Comparison of ENCODE assay signal across 1 cellular context in the genomic region with DNA sequence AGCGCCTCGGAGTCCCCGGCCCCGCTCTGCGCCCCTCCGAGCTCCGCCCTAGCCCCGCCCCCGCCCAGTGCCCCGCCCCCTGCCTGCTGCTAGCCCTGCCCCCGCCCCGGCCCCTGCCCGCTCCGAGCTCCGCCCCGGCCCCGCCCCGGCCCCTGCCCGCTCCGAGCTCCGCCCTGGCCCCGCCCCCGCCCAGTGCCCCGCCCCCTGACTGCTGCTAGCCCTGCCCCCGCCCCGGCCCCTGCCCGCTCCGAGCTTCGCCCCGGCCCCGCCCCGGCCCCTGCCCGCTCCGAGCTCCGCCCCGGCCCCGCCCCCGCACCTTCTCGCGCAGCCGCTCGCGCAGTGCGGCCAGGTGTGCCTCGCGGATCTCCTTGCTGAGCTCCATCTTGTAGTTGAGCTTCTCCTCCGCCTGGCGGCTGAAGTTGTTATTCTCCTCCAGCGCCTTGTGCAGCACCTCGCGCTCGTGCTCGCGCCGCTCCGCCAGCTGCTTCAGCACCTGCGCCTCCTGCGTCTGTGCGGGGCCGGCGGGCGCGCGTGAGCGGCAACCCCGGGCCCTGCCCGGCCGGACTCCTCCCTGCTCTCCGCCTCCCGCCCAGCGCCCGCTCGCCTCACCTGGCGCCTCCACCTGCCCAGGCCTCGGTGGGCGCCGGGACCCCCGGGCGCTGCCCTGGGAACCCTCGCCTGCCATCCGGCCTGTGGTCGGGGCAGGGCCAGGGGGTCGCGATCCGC.
TF ChIP-seq lines count a peak whose summit lies in the region.

No MANE protein-coding gene starts in this region.

TF ChIP-seq in K562, 482 proteins besides CTCF, POLR2A, EP300 and RAD21 (continued from another document):
- TF ChIP-seq, protein P1, sequence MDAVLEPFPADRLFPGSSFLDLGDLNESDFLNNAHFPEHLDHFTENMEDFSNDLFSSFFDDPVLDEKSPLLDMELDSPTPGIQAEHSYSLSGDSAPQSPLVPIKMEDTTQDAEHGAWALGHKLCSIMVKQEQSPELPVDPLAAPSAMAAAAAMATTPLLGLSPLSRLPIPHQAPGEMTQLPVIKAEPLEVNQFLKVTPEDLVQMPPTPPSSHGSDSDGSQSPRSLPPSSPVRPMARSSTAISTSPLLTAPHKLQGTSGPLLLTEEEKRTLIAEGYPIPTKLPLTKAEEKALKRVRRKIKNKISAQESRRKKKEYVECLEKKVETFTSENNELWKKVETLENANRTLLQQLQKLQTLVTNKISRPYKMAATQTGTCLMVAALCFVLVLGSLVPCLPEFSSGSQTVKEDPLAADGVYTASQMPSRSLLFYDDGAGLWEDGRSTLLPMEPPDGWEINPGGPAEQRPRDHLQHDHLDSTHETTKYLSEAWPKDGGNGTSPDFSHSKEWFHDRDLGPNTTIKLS (IDR thresholded peaks at IDR 0.05; ENCODE audit: borderline replicate concordance, low read depth), result 0 out of 2 replicates have a peak, but pooled peaks have one; percentile 29
- TF ChIP-seq BHLHE40 (IDR thresholded peaks at IDR 0.05; ENCODE audit: low read length), result peak; percentile 83
- 0 out of 2 replicates have a peak, but pooled peaks have one; percentile 17 for TF ChIP-seq MYNN (IDR thresholded peaks at IDR 0.05)
- TF ChIP-seq MYNN (CRISPR knock-in tag; IDR thresholded peaks at IDR 0.05), result no peak
- TF ChIP-seq, protein P2, sequence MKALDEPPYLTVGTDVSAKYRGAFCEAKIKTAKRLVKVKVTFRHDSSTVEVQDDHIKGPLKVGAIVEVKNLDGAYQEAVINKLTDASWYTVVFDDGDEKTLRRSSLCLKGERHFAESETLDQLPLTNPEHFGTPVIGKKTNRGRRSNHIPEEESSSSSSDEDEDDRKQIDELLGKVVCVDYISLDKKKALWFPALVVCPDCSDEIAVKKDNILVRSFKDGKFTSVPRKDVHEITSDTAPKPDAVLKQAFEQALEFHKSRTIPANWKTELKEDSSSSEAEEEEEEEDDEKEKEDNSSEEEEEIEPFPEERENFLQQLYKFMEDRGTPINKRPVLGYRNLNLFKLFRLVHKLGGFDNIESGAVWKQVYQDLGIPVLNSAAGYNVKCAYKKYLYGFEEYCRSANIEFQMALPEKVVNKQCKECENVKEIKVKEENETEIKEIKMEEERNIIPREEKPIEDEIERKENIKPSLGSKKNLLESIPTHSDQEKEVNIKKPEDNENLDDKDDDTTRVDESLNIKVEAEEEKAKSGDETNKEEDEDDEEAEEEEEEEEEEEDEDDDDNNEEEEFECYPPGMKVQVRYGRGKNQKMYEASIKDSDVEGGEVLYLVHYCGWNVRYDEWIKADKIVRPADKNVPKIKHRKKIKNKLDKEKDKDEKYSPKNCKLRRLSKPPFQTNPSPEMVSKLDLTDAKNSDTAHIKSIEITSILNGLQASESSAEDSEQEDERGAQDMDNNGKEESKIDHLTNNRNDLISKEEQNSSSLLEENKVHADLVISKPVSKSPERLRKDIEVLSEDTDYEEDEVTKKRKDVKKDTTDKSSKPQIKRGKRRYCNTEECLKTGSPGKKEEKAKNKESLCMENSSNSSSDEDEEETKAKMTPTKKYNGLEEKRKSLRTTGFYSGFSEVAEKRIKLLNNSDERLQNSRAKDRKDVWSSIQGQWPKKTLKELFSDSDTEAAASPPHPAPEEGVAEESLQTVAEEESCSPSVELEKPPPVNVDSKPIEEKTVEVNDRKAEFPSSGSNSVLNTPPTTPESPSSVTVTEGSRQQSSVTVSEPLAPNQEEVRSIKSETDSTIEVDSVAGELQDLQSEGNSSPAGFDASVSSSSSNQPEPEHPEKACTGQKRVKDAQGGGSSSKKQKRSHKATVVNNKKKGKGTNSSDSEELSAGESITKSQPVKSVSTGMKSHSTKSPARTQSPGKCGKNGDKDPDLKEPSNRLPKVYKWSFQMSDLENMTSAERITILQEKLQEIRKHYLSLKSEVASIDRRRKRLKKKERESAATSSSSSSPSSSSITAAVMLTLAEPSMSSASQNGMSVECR (CRISPR knock-in tag; IDR thresholded peaks at IDR 0.05), result peak; percentile 84
- no peak for TF ChIP-seq SRSF9 (IDR thresholded peaks at IDR 0.05; ENCODE audit: borderline replicate concordance, low read depth, low read length)
- TF ChIP-seq HMG20B (CRISPR knock-in tag; IDR thresholded peaks at IDR 0.05), result no peak
- no peak for TF ChIP-seq NFYB (IDR thresholded peaks at IDR 0.05; ENCODE audit: extremely low read depth, insufficient read length)
- TF ChIP-seq TEAD2 (tag; IDR thresholded peaks at IDR 0.05), result no peak
- peak in 1 of 2 experiments; percentile 74; a peak in 2 of 4 replicates for TF ChIP-seq MAZ (CRISPR knock-in tag; conservative IDR thresholded peaks at IDR 0.05 in 1 of 2, IDR thresholded peaks at IDR 0.05 in 1 of 2)
- no peak for TF ChIP-seq RBM39 (optimal IDR thresholded peaks at IDR 0.05; ENCODE audit: low read depth, low read length)
- peak; percentile 84 for TF ChIP-seq MYC (IDR thresholded peaks at IDR 0.05; ENCODE audit: low read depth, low read length)
- no peak for TF ChIP-seq MYC (CRISPR knock-in tag; IDR thresholded peaks at IDR 0.05; ENCODE audit: borderline replicate concordance, low read depth)
- TF ChIP-seq, protein P3, sequence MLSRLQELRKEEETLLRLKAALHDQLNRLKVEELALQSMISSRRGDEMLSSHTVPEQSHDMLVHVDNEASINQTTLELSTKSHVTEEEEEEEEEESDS (CRISPR knock-in tag; IDR thresholded peaks at IDR 0.05), result no peak
- no peak for TF ChIP-seq HDAC2 (IDR thresholded peaks at IDR 0.05)
- no peak for TF ChIP-seq MED1 (CRISPR knock-in tag; IDR thresholded peaks at IDR 0.05; ENCODE audit: borderline replicate concordance)
- TF ChIP-seq TEAD4 (IDR thresholded peaks at IDR 0.05; ENCODE audit: low read length), result no peak
- TF ChIP-seq TEAD4 (CRISPR knock-in tag; IDR thresholded peaks at IDR 0.05; ENCODE audit: borderline replicate concordance), result 0 out of 2 replicates have a peak, but pooled peaks have one; percentile 53
- TF ChIP-seq POLR2G (IDR thresholded peaks at IDR 0.05; ENCODE audit: low read depth, low read length), result peak; percentile 41; the same call in 1 of the 2 replicates
- TF ChIP-seq, protein P4, sequence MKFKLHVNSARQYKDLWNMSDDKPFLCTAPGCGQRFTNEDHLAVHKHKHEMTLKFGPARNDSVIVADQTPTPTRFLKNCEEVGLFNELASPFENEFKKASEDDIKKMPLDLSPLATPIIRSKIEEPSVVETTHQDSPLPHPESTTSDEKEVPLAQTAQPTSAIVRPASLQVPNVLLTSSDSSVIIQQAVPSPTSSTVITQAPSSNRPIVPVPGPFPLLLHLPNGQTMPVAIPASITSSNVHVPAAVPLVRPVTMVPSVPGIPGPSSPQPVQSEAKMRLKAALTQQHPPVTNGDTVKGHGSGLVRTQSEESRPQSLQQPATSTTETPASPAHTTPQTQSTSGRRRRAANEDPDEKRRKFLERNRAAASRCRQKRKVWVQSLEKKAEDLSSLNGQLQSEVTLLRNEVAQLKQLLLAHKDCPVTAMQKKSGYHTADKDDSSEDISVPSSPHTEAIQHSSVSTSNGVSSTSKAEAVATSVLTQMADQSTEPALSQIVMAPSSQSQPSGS (CRISPR knock-in tag; IDR thresholded peaks at IDR 0.05), result no peak
- TF ChIP-seq C11orf30 (IDR thresholded peaks at IDR 0.05; ENCODE audit: low read depth), result no peak
- TF ChIP-seq, protein P5, sequence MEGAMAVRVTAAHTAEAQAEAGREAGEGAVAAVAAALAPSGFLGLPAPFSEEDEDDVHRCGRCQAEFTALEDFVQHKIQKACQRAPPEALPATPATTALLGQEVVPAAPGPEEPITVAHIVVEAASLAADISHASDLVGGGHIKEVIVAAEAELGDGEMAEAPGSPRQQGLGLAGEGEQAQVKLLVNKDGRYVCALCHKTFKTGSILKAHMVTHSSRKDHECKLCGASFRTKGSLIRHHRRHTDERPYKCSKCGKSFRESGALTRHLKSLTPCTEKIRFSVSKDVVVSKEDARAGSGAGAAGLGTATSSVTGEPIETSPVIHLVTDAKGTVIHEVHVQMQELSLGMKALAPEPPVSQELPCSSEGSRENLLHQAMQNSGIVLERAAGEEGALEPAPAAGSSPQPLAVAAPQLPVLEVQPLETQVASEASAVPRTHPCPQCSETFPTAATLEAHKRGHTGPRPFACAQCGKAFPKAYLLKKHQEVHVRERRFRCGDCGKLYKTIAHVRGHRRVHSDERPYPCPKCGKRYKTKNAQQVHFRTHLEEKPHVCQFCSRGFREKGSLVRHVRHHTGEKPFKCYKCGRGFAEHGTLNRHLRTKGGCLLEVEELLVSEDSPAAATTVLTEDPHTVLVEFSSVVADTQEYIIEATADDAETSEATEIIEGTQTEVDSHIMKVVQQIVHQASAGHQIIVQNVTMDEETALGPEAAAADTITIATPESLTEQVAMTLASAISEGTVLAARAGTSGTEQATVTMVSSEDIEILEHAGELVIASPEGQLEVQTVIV (CRISPR knock-in tag; IDR thresholded peaks at IDR 0.05; ENCODE audit: borderline replicate concordance), result no peak
- peak in 1 of 2 experiments; percentile 49; a peak in 1 of 4 replicates for TF ChIP-seq NONO (IDR thresholded peaks at IDR 0.05; ENCODE audit: low read depth in 2 of 2, low read length in 1 of 2)
- no peak for TF ChIP-seq GTF2F1 (IDR thresholded peaks at IDR 0.05; ENCODE audit: low read depth, low read length)
- no peak for TF ChIP-seq KDM4B (IDR thresholded peaks at IDR 0.05; ENCODE audit: borderline replicate concordance in 2 of 2, low read depth in 1 of 2)
- TF ChIP-seq ZNF830 (CRISPR knock-in tag; IDR thresholded peaks at IDR 0.05), result no peak
- TF ChIP-seq YBX1 (IDR thresholded peaks at IDR 0.05), result no peak
- no peak for TF ChIP-seq ZFPM2 (CRISPR knock-in tag; IDR thresholded peaks at IDR 0.05)
- TF ChIP-seq, protein P6, sequence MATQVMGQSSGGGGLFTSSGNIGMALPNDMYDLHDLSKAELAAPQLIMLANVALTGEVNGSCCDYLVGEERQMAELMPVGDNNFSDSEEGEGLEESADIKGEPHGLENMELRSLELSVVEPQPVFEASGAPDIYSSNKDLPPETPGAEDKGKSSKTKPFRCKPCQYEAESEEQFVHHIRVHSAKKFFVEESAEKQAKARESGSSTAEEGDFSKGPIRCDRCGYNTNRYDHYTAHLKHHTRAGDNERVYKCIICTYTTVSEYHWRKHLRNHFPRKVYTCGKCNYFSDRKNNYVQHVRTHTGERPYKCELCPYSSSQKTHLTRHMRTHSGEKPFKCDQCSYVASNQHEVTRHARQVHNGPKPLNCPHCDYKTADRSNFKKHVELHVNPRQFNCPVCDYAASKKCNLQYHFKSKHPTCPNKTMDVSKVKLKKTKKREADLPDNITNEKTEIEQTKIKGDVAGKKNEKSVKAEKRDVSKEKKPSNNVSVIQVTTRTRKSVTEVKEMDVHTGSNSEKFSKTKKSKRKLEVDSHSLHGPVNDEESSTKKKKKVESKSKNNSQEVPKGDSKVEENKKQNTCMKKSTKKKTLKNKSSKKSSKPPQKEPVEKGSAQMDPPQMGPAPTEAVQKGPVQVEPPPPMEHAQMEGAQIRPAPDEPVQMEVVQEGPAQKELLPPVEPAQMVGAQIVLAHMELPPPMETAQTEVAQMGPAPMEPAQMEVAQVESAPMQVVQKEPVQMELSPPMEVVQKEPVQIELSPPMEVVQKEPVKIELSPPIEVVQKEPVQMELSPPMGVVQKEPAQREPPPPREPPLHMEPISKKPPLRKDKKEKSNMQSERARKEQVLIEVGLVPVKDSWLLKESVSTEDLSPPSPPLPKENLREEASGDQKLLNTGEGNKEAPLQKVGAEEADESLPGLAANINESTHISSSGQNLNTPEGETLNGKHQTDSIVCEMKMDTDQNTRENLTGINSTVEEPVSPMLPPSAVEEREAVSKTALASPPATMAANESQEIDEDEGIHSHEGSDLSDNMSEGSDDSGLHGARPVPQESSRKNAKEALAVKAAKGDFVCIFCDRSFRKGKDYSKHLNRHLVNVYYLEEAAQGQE (CRISPR knock-in tag; IDR thresholded peaks at IDR 0.05; ENCODE audit: low read depth), result peak; percentile 71; the same call in 1 of the 2 replicates
- peak; percentile 34; the same call in 1 of the 2 replicates for TF ChIP-seq CREM (IDR thresholded peaks at IDR 0.05; ENCODE audit: low read depth)
- TF ChIP-seq, protein P7, sequence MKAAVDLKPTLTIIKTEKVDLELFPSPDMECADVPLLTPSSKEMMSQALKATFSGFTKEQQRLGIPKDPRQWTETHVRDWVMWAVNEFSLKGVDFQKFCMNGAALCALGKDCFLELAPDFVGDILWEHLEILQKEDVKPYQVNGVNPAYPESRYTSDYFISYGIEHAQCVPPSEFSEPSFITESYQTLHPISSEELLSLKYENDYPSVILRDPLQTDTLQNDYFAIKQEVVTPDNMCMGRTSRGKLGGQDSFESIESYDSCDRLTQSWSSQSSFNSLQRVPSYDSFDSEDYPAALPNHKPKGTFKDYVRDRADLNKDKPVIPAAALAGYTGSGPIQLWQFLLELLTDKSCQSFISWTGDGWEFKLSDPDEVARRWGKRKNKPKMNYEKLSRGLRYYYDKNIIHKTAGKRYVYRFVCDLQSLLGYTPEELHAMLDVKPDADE (conservative IDR thresholded peaks at IDR 0.05; ENCODE audit: control insufficient read depth, low read depth, low read length), result 0 out of 2 replicates have a peak, but pooled peaks have one; percentile 38
- TF ChIP-seq SRSF1 (IDR thresholded peaks at IDR 0.05; ENCODE audit: low read depth, low read length), result no peak
- no peak for TF ChIP-seq POU5F1 (IDR thresholded peaks at IDR 0.05; ENCODE audit: borderline replicate concordance, low read depth, low read length, partially characterized antibody)
- no peak for TF ChIP-seq MBD2 (IDR thresholded peaks at IDR 0.05; ENCODE audit: borderline replicate concordance, low read depth)
- TF ChIP-seq PHB (CRISPR knock-in tag; IDR thresholded peaks at IDR 0.05), result no peak
